Comparison of ENCODE assay signal across 8 cellular contexts in genomic region chr1:26993237-26994019, GRCh38. TPM values are rescaled to one million over a fixed set of nuclear protein-coding genes. Genes with fewer than 3 reads are reported as not detected.
DNase-seq lines count a peak whose midpoint lies in the region; ATAC-seq, FAIRE-seq and TF ChIP-seq lines count a peak whose summit lies in the region.

TSS of gene TRNP1 (plus strand) at chr1:26993692. CDS start at chr1:26993787, 95 bp downstream.

- H2AFZ ChIP-seq in MM.1S (ENCODE audit: low read length) (peak within 1 kb of the TSS; percentile 85), astrocyte (ENCODE audit: low read depth, low read length) (peak within 1 kb of the TSS; percentile 82)

- no peak within 1 kb of the TSS for H3K27ac Mint-ChIP-seq in astrocyte (ENCODE audit: unreplicated experiment)

- H3K4me3 ChIP-seq in A549 (peak within 1 kb of the TSS; percentile 96), MM.1S (ENCODE audit: low read length) (peak within 1 kb of the TSS; percentile 70), astrocyte (ENCODE audit: insufficient read depth, low read depth, low read length) (peak within 1 kb of the TSS; percentile 64), retinal pigment epithelial cell (ENCODE audit: low read length) (peak within 1 kb of the TSS; percentile 69)

- 0 out of 5 replicates have a peak, but pooled peaks of 1 of the 2 experiments have one; percentile 17 for TF ChIP-seq RAD21 in A549 (conservative IDR thresholded peaks at IDR 0.05 in 1 of 2, IDR thresholded peaks at IDR 0.05 in 1 of 2)

- DNase-seq in A549 (ENCODE audit: low read depth in 1 of 2, low spot score in 1 of 2) (peak; percentile 77 to 91), MM.1S (peak; percentile 69), T-helper 22 cell (ENCODE audit: low read depth) (peak; percentile 54), astrocyte (ENCODE audit: low read depth) (peak; percentile 45), hepatic stellate cell (ENCODE audit: low spot score) (peak; percentile 95), retinal pigment epithelial cell (ENCODE audit: low read depth) (no peak)

- no peak for TF ChIP-seq EP300 in A549 (IDR thresholded peaks at IDR 0.05)

- H3K27me3 ChIP-seq in MM.1S (replicated peaks; ENCODE audit: insufficient read depth, low read length) (peaks cover 56% of the 10 kb centered on the region), astrocyte (ENCODE audit: insufficient read depth, low read length) (no peaks in the 10 kb centered on the region)

- no peaks in the 10 kb centered on the region for H3K9me3 ChIP-seq in A549
- H3K9me3 ChIP-seq in MM.1S (replicated peaks; ENCODE audit: insufficient read depth, low read length): no peaks in the 10 kb centered on the region
- H3K9me3 ChIP-seq in astrocyte (ENCODE audit: insufficient read depth, low read depth, low read length): no peaks in the 10 kb centered on the region

- peaks cover 6% of the 10 kb centered on the region for H3K36me3 Mint-ChIP-seq in astrocyte (ENCODE audit: low read depth, unreplicated experiment)

- no peaks in the 10 kb centered on the region for H3K36me3 ChIP-seq in MM.1S (replicated peaks; ENCODE audit: insufficient read depth, low read length)
- H3K36me3 ChIP-seq in astrocyte (ENCODE audit: insufficient read depth, low read length): no peaks in the 10 kb centered on the region

- FAIRE-seq in A549 (lab: Jason Lieb, UNC) (no peak), astrocyte (lab: Jason Lieb, UNC) (no peak)

- peaks cover 53% of the 10 kb centered on the region for H3K4me1 ChIP-seq in A549
- peaks cover 5% of the 10 kb centered on the region for H3K4me1 ChIP-seq in MM.1S (ENCODE audit: low read length)
- H3K4me1 ChIP-seq in astrocyte (ENCODE audit: insufficient read depth, low read length): peaks cover 42% of the 10 kb centered on the region

- CTCF ChIA-PET in A549 (lab: Yijun Ruan, JAX): interaction anchor here (1.0 to 10.6 kb wide), 7 partner anchors 13 to 105 kb away, joined by 3 to 188 read pairs (median 4); no protein-coding TSS in a partner anchor

- H3K9ac ChIP-seq in MM.1S (ENCODE audit: low read length): no peak within 1 kb of the TSS
- H3K9ac ChIP-seq in astrocyte (ENCODE audit: low read length): peak within 1 kb of the TSS; percentile 75

- peak; percentile 36 to 56 for ATAC-seq in A549
- ATAC-seq in GM18907 (IDR thresholded peaks at IDR 0.05; ENCODE audit: unreplicated experiment): peak; percentile 46
- ATAC-seq in GM21447 (IDR thresholded peaks at IDR 0.05; ENCODE audit: unreplicated experiment): no peak

- H3K79me2 ChIP-seq in MM.1S (ENCODE audit: low read length) (no peaks in the 10 kb centered on the region), astrocyte (ENCODE audit: insufficient read depth, low read length) (peaks cover 11% of the 10 kb centered on the region)

- 0% methylated on average over 7 of the region's 61 CpGs for WGBS in A549 (ENCODE audit: missing lambda C conversion rate)

- H4K20me1 ChIP-seq in MM.1S (ENCODE audit: insufficient read depth, low read length) (no peaks in the 10 kb centered on the region), astrocyte (ENCODE audit: insufficient read depth, low read length) (peaks cover 18% of the 10 kb centered on the region)

- H3K4me2 ChIP-seq in A549 (peak within 1 kb of the TSS; percentile 99), MM.1S (ENCODE audit: low read depth, low read length) (peak within 1 kb of the TSS; percentile 80), astrocyte (ENCODE audit: low read length) (peak within 1 kb of the TSS; percentile 90)

- TF ChIP-seq CTCF in A549 (IDR thresholded peaks at IDR 0.05): no peak
- no peak for TF ChIP-seq CTCF in MM.1S (IDR thresholded peaks at IDR 0.05; ENCODE audit: low read length)
- no peak for TF ChIP-seq CTCF in astrocyte (IDR thresholded peaks at IDR 0.05; ENCODE audit: insufficient read depth, low read depth, low read length)
- no peak for TF ChIP-seq CTCF in retinal pigment epithelial cell (conservative IDR thresholded peaks at IDR 0.05; ENCODE audit: low read depth, low read length)

- no peaks in the 10 kb centered on the region for H3K9me3 Mint-ChIP-seq in astrocyte (ENCODE audit: unreplicated experiment)

- H3K27me3 Mint-ChIP-seq in astrocyte (ENCODE audit: low read depth, unreplicated experiment): no peaks in the 10 kb centered on the region

- H3K4me3 Mint-ChIP-seq in astrocyte (ENCODE audit: unreplicated experiment): peak within 1 kb of the TSS; percentile 90

- POLR2A ChIA-PET in A549 (lab: Yijun Ruan, JAX): interaction anchor here (0.7 to 1.7 kb wide), 11 partner anchors 8 to 130 kb away, joined by 3 to 8 read pairs (median 4); partner anchors contain the start of gene TENT5B

- H3K4me1 Mint-ChIP-seq in astrocyte (ENCODE audit: low read depth, unreplicated experiment): peaks cover 40% of the 10 kb centered on the region

- H3K27ac ChIP-seq in A549 (peak within 1 kb of the TSS; percentile 100), MM.1S (ENCODE audit: low read length) (no peak within 1 kb of the TSS), astrocyte (ENCODE audit: low read depth, low read length) (peak within 1 kb of the TSS; percentile 8)

- no peaks in the 10 kb centered on the region for H3K9me2 ChIP-seq in MM.1S (replicated peaks; ENCODE audit: insufficient read depth, low read length)

- H3F3A ChIP-seq in MM.1S (ENCODE audit: insufficient read depth, low read length): no peaks in the 10 kb centered on the region

- TF ChIP-seq POLR2A in A549 (IDR thresholded peaks at IDR 0.05; ENCODE audit: low read length): peak; percentile 99

TF ChIP-seq in A549, 52 proteins besides CTCF, POLR2A, EP300 and RAD21:
- TF ChIP-seq BCL3 (IDR thresholded peaks at IDR 0.05): peak; percentile 49; the same call in 1 of the 3 replicates
- peak; percentile 66; the same call in 1 of the 2 replicates for TF ChIP-seq FOSB (CRISPR knock-in tag; IDR thresholded peaks at IDR 0.05)
- 0 out of 2 replicates have a peak, but pooled peaks have one; percentile 62 for TF ChIP-seq MAZ (IDR thresholded peaks at IDR 0.05; ENCODE audit: borderline replicate concordance, low read depth, low read length)
- TF ChIP-seq GATA3 (IDR thresholded peaks at IDR 0.05; ENCODE audit: borderline replicate concordance): peak; percentile 45
- TF ChIP-seq HOXA7 (CRISPR knock-in tag; IDR thresholded peaks at IDR 0.05): peak; percentile 17; the same call in 1 of the 2 replicates
- no peak for TF ChIP-seq ZC3H11A (IDR thresholded peaks at IDR 0.05)
- TF ChIP-seq JUN (IDR thresholded peaks at IDR 0.05): peak in 1 of 2 experiments; percentile 94; a peak in 3 of 5 replicates
- TF ChIP-seq PBX3 (IDR thresholded peaks at IDR 0.05): peak; percentile 93
- no peak for TF ChIP-seq NFE2L2 (conservative IDR thresholded peaks at IDR 0.05; ENCODE audit: low read length)
- peak; percentile 96 for TF ChIP-seq TFCP2L1 (CRISPR knock-in tag; IDR thresholded peaks at IDR 0.05)

RNA-seq across cellular contexts. Expression of gene TRNP1, which starts in this region (rescaled TPM):
- 113 and 134 TPM in 2 replicates for polyA plus RNA-seq in A549 (2011; rRNA removed)
- 109 and 152 TPM in 2 replicates for polyA plus RNA-seq in A549 (2012; cell fraction: cytosol; rRNA removed)
- polyA plus RNA-seq in A549 (2012; cell fraction: nucleus; rRNA removed): 100 and 141 TPM in 2 replicates
- polyA plus RNA-seq in A549 (2017; fragmentation: RNase III; extraction: RNeasy Plus Mini Kit Qiagen cat#74134 plus additional on column Dnase treatment): 68.5 to 86.3 TPM (median 73.9 TPM) in 3 replicates
- polyA minus RNA-seq in A549 (2011; rRNA and poly(A)+ RNA removed): 61.4 and 69.2 TPM in 2 replicates
- 16.4 and 19.2 TPM in 2 replicates for total RNA-seq in astrocyte
